ENCODE assay signal across 8 cellular contexts in genomic region chr13:79451500-79451962, GRCh38. TPM values are rescaled to one million over a fixed set of nuclear protein-coding genes. Genes with fewer than 3 reads are reported as not detected.
A peak's percentile ranks its signal among the peaks of the same experiment; 100 is the strongest.
DNase-seq lines count a peak whose midpoint lies in the region; ATAC-seq lines count a peak whose summit lies in the region.

No MANE protein-coding gene starts in this region.

- no peaks in the 10 kb centered on the region for H3K36me3 ChIP-seq in mesendoderm (ENCODE audit: control insufficient read depth, insufficient read depth, low read length)

- no peak overlapping the region for H3K9ac ChIP-seq in mesendoderm (ENCODE audit: low read length)

- H2AK5ac ChIP-seq in mesendoderm (ENCODE audit: low read length), result no peak overlapping the region

- no peak overlapping the region for H4K8ac ChIP-seq in mesendoderm (ENCODE audit: low read depth, low read length)

- no peak overlapping the region for H3K4me2 ChIP-seq in mesendoderm (ENCODE audit: low read length)

- H3K27me3 Mint-ChIP-seq in T-cell, result no peaks in the 10 kb centered on the region
- H3K27me3 Mint-ChIP-seq in activated naive CD8-positive, alpha-beta T cell treated with anti-CD3 and anti-CD28 coated beads, Interleukin-2, amount 50 U/mL, for 24 hours, result no peaks in the 10 kb centered on the region

- H3K79me1 ChIP-seq in mesendoderm (ENCODE audit: low read length), result no peaks in the 10 kb centered on the region

- H3K4ac ChIP-seq in mesendoderm (ENCODE audit: low read depth, low read length), result no peak overlapping the region

- no peak overlapping the region for H3K18ac ChIP-seq in mesendoderm (ENCODE audit: low read length)

- H3K56ac ChIP-seq in mesendoderm (ENCODE audit: low read length), result no peak overlapping the region

- H4K5ac ChIP-seq in mesendoderm (ENCODE audit: low read length), result no peak overlapping the region

- peaks cover 3% of the 10 kb centered on the region for H3K4me1 ChIP-seq in mesendoderm (ENCODE audit: control insufficient read depth, low read depth, low read length)

- no peak overlapping the region for H2BK120ac ChIP-seq in mesendoderm (ENCODE audit: low read depth, low read length)

- ATAC-seq in GM19372 (IDR thresholded peaks at IDR 0.05; ENCODE audit: low read depth, unreplicated experiment), result peak; percentile 97
- ATAC-seq in HG03342 (IDR thresholded peaks at IDR 0.05; ENCODE audit: unreplicated experiment), result peak; percentile 100
- ATAC-seq in T-cell (replicated peaks in 1 of 4), result peak; percentile 100
- peak; percentile 99 for ATAC-seq in activated naive CD8-positive, alpha-beta T cell treated with anti-CD3 and anti-CD28 coated beads, Interleukin-2, amount 50 U/mL, for 24 hours
- ATAC-seq in left lobe of liver, result no peak

- no CpG with 5 or more reads among the region's 3 CpGs for WGBS in mesendoderm (ENCODE audit: extremely low coverage, insufficient coverage, low lambda C conversion rate)

- no peaks in the 10 kb centered on the region for H3K79me2 ChIP-seq in mesendoderm (ENCODE audit: control insufficient read depth, insufficient read depth, low read length)

- peak overlapping the region; percentile 22 to 56 (median 46) for H3K4me3 Mint-ChIP-seq in T-cell
- peak overlapping the region; percentile 80 for H3K4me3 Mint-ChIP-seq in activated naive CD8-positive, alpha-beta T cell treated with anti-CD3 and anti-CD28 coated beads, Interleukin-2, amount 50 U/mL, for 24 hours

- H3K4me1 Mint-ChIP-seq in T-cell, result peaks cover 44 to 52% (median 46%) of the 10 kb centered on the region in 3 donors
- peaks cover 84% of the 10 kb centered on the region for H3K4me1 Mint-ChIP-seq in activated naive CD8-positive, alpha-beta T cell treated with anti-CD3 and anti-CD28 coated beads, Interleukin-2, amount 50 U/mL, for 24 hours

- H3K27ac Mint-ChIP-seq in T-cell, result peak overlapping the region; percentile 79 to 91
- H3K27ac Mint-ChIP-seq in activated naive CD8-positive, alpha-beta T cell treated with anti-CD3 and anti-CD28 coated beads, Interleukin-2, amount 50 U/mL, for 24 hours, result peak overlapping the region; percentile 99

- H3K27me3 ChIP-seq in mesendoderm (ENCODE audit: insufficient read depth, low read length, poor library complexity), result no peaks in the 10 kb centered on the region

- H2BK5ac ChIP-seq in mesendoderm (ENCODE audit: low read length), result no peak overlapping the region

- no peaks in the 10 kb centered on the region for H3K9me3 Mint-ChIP-seq in T-cell
- no peaks in the 10 kb centered on the region for H3K9me3 Mint-ChIP-seq in activated naive CD8-positive, alpha-beta T cell treated with anti-CD3 and anti-CD28 coated beads, Interleukin-2, amount 50 U/mL, for 24 hours

- CTCF ChIA-PET in T-cell (lab: Charles Lee), result interaction anchor here in 1 of 2 donors (0.5 to 1.8 kb wide), 6 partner anchors 27 to 1755 kb away, joined by 3 to 8 read pairs (median 4); partner anchors contain the start of genes NDFIP2 and SLAIN1

- no peak overlapping the region for H2BK15ac ChIP-seq in mesendoderm (replicated peaks; ENCODE audit: low read depth)

- H3K23ac ChIP-seq in mesendoderm (ENCODE audit: low read length), result no peak overlapping the region

- no peaks in the 10 kb centered on the region for H3K36me3 Mint-ChIP-seq in T-cell
- H3K36me3 Mint-ChIP-seq in activated naive CD8-positive, alpha-beta T cell treated with anti-CD3 and anti-CD28 coated beads, Interleukin-2, amount 50 U/mL, for 24 hours (ENCODE audit: low read depth), result peaks cover 2% of the 10 kb centered on the region

- DNase-seq in AG08396 (ENCODE audit: low spot score) (peak; percentile 68), T-cell (peak; percentile 47 to 81 (median 74)), mesendoderm (peak; percentile 83), stromal cell of bone marrow (ENCODE audit: low read depth) (peak; percentile 92), left lobe of liver (ENCODE audit: low spot score) (no peak)
- peak; percentile 90 for DNase-seq in activated naive CD8-positive, alpha-beta T cell treated with anti-CD3 and anti-CD28 coated beads, Interleukin-2, amount 50 U/mL, for 24 hours

- no peak overlapping the region for H3K27ac ChIP-seq in mesendoderm (ENCODE audit: low read depth, low read length)

- no peak overlapping the region for H3K4me3 ChIP-seq in mesendoderm (ENCODE audit: low read length)

- POLR2A ChIA-PET in T-cell (lab: Charles Lee), result interaction anchor here (0.6 to 1.3 kb wide), 4 partner anchors 12 to 50 kb away, joined by 3 to 7 read pairs (median 4); partner anchors contain the start of gene NDFIP2 (in 1 of the 2)

RNA-seq across cellular contexts. Expression of gene NDFIP2, which starts 29.4 kb away (rescaled TPM):
- total RNA-seq in T-cell (1 to 10 TPM; 3.1 to 6.8 (median 5.0) TPM), left lobe of liver (27.8 TPM)
- polyA plus RNA-seq in mesendoderm (2013, experiment 1 of 2), result 19.6 TPM
- polyA plus RNA-seq in mesendoderm (2013, experiment 2 of 2), result 22.7 TPM

RNA-seq across cellular contexts. Expression of gene RBM26, which starts 45.5 kb away (rescaled TPM):
- total RNA-seq in T-cell (10 to 100 TPM; 76.7 to 97.8 (median 77.9) TPM), left lobe of liver (10.7 TPM)
- polyA plus RNA-seq in mesendoderm (2013, experiment 1 of 2), result 46.4 TPM
- polyA plus RNA-seq in mesendoderm (2013, experiment 2 of 2), result 48.0 TPM
